In the genomic region with DNA sequence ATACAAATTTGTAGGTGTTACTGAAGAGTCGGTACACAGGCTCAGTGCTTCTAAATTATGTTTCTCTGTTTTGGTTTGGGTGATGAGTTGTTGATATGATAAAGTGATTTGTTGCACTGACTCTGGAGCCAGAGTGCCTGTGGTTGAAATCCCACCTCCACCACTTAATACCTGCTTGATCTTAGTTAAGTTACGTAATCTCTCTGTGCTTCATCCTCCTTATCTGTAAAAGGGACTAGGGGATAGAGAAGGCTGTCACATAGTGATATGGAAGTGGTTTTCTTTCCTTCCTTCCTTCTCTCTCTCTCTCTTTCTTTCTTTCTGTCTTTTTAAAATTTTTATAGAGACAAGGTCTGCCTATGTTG, we compare ENCODE assay signal across 8 cellular contexts. TPM values are rescaled to one million over a fixed set of nuclear protein-coding genes. Genes with fewer than 3 reads are reported as not detected.
DNase-seq lines count a peak whose midpoint lies in the region; ATAC-seq and TF ChIP-seq lines count a peak whose summit lies in the region.

No MANE protein-coding gene starts in this region.

- H3K27me3 ChIP-seq in lower lobe of right lung (ENCODE audit: low read depth) (no peaks in the 10 kb centered on the region), tibial artery (no peaks in the 10 kb centered on the region)

- TF ChIP-seq CTCF in lower lobe of right lung (IDR thresholded peaks at IDR 0.05) = no peak
- TF ChIP-seq CTCF in tibial artery (IDR thresholded peaks at IDR 0.05) = no peak
- no peak for TF ChIP-seq CTCF in GM10266 (IDR thresholded peaks at IDR 0.05; ENCODE audit: control insufficient read depth, insufficient read depth, low read depth, missing control alignments)

- H3K4me3 Mint-ChIP-seq in activated T-cell treated with anti-CD3 and anti-CD28 coated beads, Interleukin-2, amount 50 U/mL, for 24 hours = peak overlapping the region; percentile 87
- peak overlapping the region; percentile 88 for H3K4me3 Mint-ChIP-seq in activated naive CD8-positive, alpha-beta T cell treated with anti-CD3 and anti-CD28 coated beads, Interleukin-2, amount 10 ng/mL, durations not matched to agents 7 days and 5 days

- no peaks in the 10 kb centered on the region for H3K27me3 Mint-ChIP-seq in activated T-cell treated with anti-CD3 and anti-CD28 coated beads, Interleukin-2, amount 50 U/mL, for 24 hours
- H3K27me3 Mint-ChIP-seq in activated naive CD8-positive, alpha-beta T cell treated with anti-CD3 and anti-CD28 coated beads, Interleukin-2, amount 10 ng/mL, durations not matched to agents 7 days and 5 days = no peaks in the 10 kb centered on the region

- H3K27ac ChIP-seq in lower lobe of right lung (peak overlapping the region; percentile 98), tibial artery (peak overlapping the region; percentile 89 to 91)

- H3K36me3 Mint-ChIP-seq in activated T-cell treated with anti-CD3 and anti-CD28 coated beads, Interleukin-2, amount 50 U/mL, for 24 hours (ENCODE audit: low read depth) = peaks cover 23% of the 10 kb centered on the region
- H3K36me3 Mint-ChIP-seq in activated naive CD8-positive, alpha-beta T cell treated with anti-CD3 and anti-CD28 coated beads, Interleukin-2, amount 10 ng/mL, durations not matched to agents 7 days and 5 days = peaks cover 2% of the 10 kb centered on the region

- peak overlapping the region; percentile 91 for H3K27ac Mint-ChIP-seq in activated T-cell treated with anti-CD3 and anti-CD28 coated beads, Interleukin-2, amount 50 U/mL, for 24 hours
- H3K27ac Mint-ChIP-seq in activated naive CD8-positive, alpha-beta T cell treated with anti-CD3 and anti-CD28 coated beads, Interleukin-2, amount 10 ng/mL, durations not matched to agents 7 days and 5 days = peak overlapping the region; percentile 84

- H3K4me1 ChIP-seq in lower lobe of right lung = peaks cover 42% of the 10 kb centered on the region
- H3K4me1 ChIP-seq in tibial artery = peaks cover 12 to 37% (median 29%) of the 10 kb centered on the region in 4 donors

- intact Hi-C loops in lower lobe of right lung (cut with DNase I) = no loop called here
- intact Hi-C loops in tibial artery (cut with DNase I; ENCODE audit: low total_unique reads) = no loop called here

- DNase-seq in activated T-cell treated with anti-CD3 and anti-CD28 coated beads, Interleukin-2, amount 50 U/mL, for 24 hours = no peak
- DNase-seq in activated T-cell treated with anti-CD3 and anti-CD28 coated beads, Interleukin-2, amount 50 U/mL, for 48 hours = no peak
- no peak for DNase-seq in activated naive CD8-positive, alpha-beta T cell treated with anti-CD3 and anti-CD28 coated beads, Interleukin-2, amount 10 ng/mL, durations not matched to agents 7 days and 5 days
- DNase-seq in lower lobe of right lung = no peak
- no peak for DNase-seq in tibial artery
- DNase-seq in GM10266 (ENCODE audit: extremely low spot score) = no peak
- DNase-seq in SIG-M5 treated with dmso at 0.1 percent for 504 hours (lab: John Stamatoyannopoulos, UW; ENCODE audit: unreplicated experiment) = no peak

- no peaks in the 10 kb centered on the region for H3K9me3 Mint-ChIP-seq in activated T-cell treated with anti-CD3 and anti-CD28 coated beads, Interleukin-2, amount 50 U/mL, for 24 hours
- no peaks in the 10 kb centered on the region for H3K9me3 Mint-ChIP-seq in activated naive CD8-positive, alpha-beta T cell treated with anti-CD3 and anti-CD28 coated beads, Interleukin-2, amount 10 ng/mL, durations not matched to agents 7 days and 5 days

- ATAC-seq in activated naive CD8-positive, alpha-beta T cell treated with anti-CD3 and anti-CD28 coated beads, Interleukin-2, amount 10 ng/mL, durations not matched to agents 7 days and 5 days (ENCODE audit: low read depth) = no peak
- ATAC-seq in lower lobe of right lung (no peak), GM21526 (IDR thresholded peaks at IDR 0.05; ENCODE audit: low FRiP score, unreplicated experiment) (no peak)

- H3K36me3 ChIP-seq in lower lobe of right lung = peaks cover 21% of the 10 kb centered on the region
- H3K36me3 ChIP-seq in tibial artery = peaks cover 0 to 28% (median 21%) of the 10 kb centered on the region in 3 donors

- peak overlapping the region; percentile 95 for H3K4me3 ChIP-seq in lower lobe of right lung
- peak overlapping the region; percentile 78 to 90 for H3K4me3 ChIP-seq in tibial artery

- peaks cover 34% of the 10 kb centered on the region for H3K4me1 Mint-ChIP-seq in activated T-cell treated with anti-CD3 and anti-CD28 coated beads, Interleukin-2, amount 50 U/mL, for 24 hours (ENCODE audit: low read depth)
- H3K4me1 Mint-ChIP-seq in activated naive CD8-positive, alpha-beta T cell treated with anti-CD3 and anti-CD28 coated beads, Interleukin-2, amount 10 ng/mL, durations not matched to agents 7 days and 5 days = peaks cover 22% of the 10 kb centered on the region

- H3K9me3 ChIP-seq in lower lobe of right lung (no peaks in the 10 kb centered on the region), tibial artery (no peaks in the 10 kb centered on the region)

- POLR2A ChIA-PET in activated naive CD8-positive, alpha-beta T cell treated with anti-CD3 and anti-CD28 coated beads, Interleukin-2, amount 10 ng/mL, durations not matched to agents 7 days and 5 days (lab: Charles Lee) = no interaction called here

RNA-seq across cellular contexts. Expression of gene HPS6, which starts 0.7 kb away (rescaled TPM):
- total RNA-seq in activated naive CD8-positive, alpha-beta T cell treated with anti-CD3 and anti-CD28 coated beads, Interleukin-2, amount 10 ng/mL, durations not matched to agents 7 days and 5 days = 10 to 100 TPM; 23.8 to 25.8 TPM
- total RNA-seq in lower lobe of right lung = 21.8 TPM

RNA-seq across cellular contexts. Expression of gene ARMH3, which starts 8.5 kb away (rescaled TPM):
- total RNA-seq in activated naive CD8-positive, alpha-beta T cell treated with anti-CD3 and anti-CD28 coated beads, Interleukin-2, amount 10 ng/mL, durations not matched to agents 7 days and 5 days = 10 to 100 TPM; 27.8 to 30.5 TPM
- total RNA-seq in lower lobe of right lung = 38.6 TPM

RNA-seq across cellular contexts. Expression of gene LDB1, which starts 55.7 kb away (rescaled TPM):
- total RNA-seq in activated naive CD8-positive, alpha-beta T cell treated with anti-CD3 and anti-CD28 coated beads, Interleukin-2, amount 10 ng/mL, durations not matched to agents 7 days and 5 days = 100 to 1,000 TPM; 115 to 117 TPM
- total RNA-seq in lower lobe of right lung = 58.0 TPM
